ENCODE assay signal across 17 cellular contexts in the genomic region with DNA sequence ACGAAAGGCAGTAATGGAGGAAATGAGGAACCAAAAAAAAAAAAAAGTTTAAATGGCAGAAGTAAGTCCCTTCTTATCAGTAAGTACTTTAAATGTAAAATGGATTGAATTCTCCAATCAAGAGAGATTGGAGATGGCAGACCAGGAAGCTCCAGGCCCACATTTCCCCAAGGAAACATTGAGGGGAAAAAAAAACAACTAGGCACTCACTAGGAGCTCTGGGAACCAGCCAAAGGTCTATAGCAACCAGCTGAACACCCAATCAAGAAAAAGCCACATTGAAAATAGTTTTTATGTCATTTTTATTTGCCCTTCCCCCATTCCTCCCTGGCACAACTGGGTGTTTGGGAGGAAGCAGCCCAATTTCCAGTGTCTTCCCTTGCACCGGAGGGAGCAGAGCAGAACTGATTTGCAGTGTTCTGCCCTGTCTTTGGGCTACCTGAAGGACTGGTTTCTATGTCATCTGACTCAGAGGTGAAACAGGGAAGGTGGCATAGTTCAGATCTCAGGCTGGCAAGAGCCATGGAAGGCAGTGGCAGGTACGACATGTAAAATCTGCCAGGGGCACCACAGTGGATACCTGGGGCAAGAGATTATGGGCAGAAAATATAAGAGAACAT.
DNase-seq lines count a peak whose midpoint lies in the region; ATAC-seq and TF ChIP-seq lines count a peak whose summit lies in the region.
"Had no signal": no experiment of that assay in that cellular context is flagged by ENCODE, and none has a peak within 500 bp of the region (broad histone marks: within the 10 kb centered on the region; RNA-seq: fewer than 3 reads in every experiment).

No MANE protein-coding gene starts in this region.

- no peaks in the 10 kb centered on the region for H3K4me1 ChIP-seq in CD8-positive, alpha-beta T cell (ENCODE audit: insufficient read depth, low read length)

- H3K4me3 Mint-ChIP-seq in CD8-positive, alpha-beta T cell, result no peak overlapping the region
- H3K4me3 Mint-ChIP-seq in endothelial cell (ENCODE audit: unreplicated experiment), result no peak overlapping the region
- no peak overlapping the region for H3K4me3 Mint-ChIP-seq in progenitor cell of endocrine pancreas (ENCODE audit: low read depth)
- H3K4me3 Mint-ChIP-seq: activated T-cell treated with anti-CD3 and anti-CD28 coated beads, Interleukin-2, amount 50 U/mL, for 4 hours had no signal

- CTCF ChIA-PET in CD8-positive, alpha-beta T cell (lab: Charles Lee), result interaction anchor here (0.6 to 1.4 kb wide), 2 partner anchors 8 to 37 kb away, joined by 3 to 4 read pairs; no protein-coding TSS in a partner anchor

- peak overlapping the region; percentile 15 for H3K27ac Mint-ChIP-seq in CD8-positive, alpha-beta T cell
- H3K27ac Mint-ChIP-seq in endothelial cell (ENCODE audit: unreplicated experiment) (peak overlapping the region; percentile 82), progenitor cell of endocrine pancreas (peak overlapping the region; percentile 31)

- H3K27me3 Mint-ChIP-seq in CD8-positive, alpha-beta T cell (ENCODE audit: low read depth), result no peaks in the 10 kb centered on the region
- H3K27me3 Mint-ChIP-seq in endothelial cell (ENCODE audit: unreplicated experiment) (peaks cover 3% of the 10 kb centered on the region), progenitor cell of endocrine pancreas (no peaks in the 10 kb centered on the region)

- H3K27ac ChIP-seq in CD8-positive, alpha-beta T cell (ENCODE audit: low read depth, low read length), result no peak overlapping the region
- H3K27ac ChIP-seq: epithelial cell of prostate, VCaP had no signal

- peak in 1 of 7 experiments; percentile 32 for DNase-seq in CD8-positive, alpha-beta T cell
- DNase-seq in NCI-H2029 treated with DMSO at 0.1 percent for 48 hours (lab: John Stamatoyannopoulos, UW), result peak; percentile 4
- no peak for DNase-seq in endothelial cell (ENCODE audit: low spot score)
- no peak for DNase-seq in progenitor cell of endocrine pancreas (ENCODE audit: low spot score, unreplicated experiment)
- DNase-seq in SHP77 treated with DMSO at 0.1 percent for 48 hours (lab: John Stamatoyannopoulos, UW), result no peak
- DNase-seq in glomerular visceral epithelial cell (ENCODE audit: extremely low spot score), result no peak
- DNase-seq in effector CD8-positive, alpha-beta T cell (lab: John Stamatoyannopoulos, UW), result no peak
- no peak for DNase-seq in activated naive CD4-positive, alpha-beta T cell treated with anti-CD3 and anti-CD28 coated beads, Interleukin-2, amount 50 U/mL, for 16 hours
- DNase-seq: activated T-cell treated with anti-CD3 and anti-CD28 coated beads, Interleukin-2, amount 50 U/mL, for 4 hours; Calu3; midbrain; NCI-H1092 treated with DMSO at 0.1 percent for 48 hours; NCI-H524 treated with DMSO at 0.1 percent for 48 hours; Right ventricle myocardium superior; substantia nigra had no signal

- peaks cover 31% of the 10 kb centered on the region for H3K36me3 Mint-ChIP-seq in CD8-positive, alpha-beta T cell
- peaks cover 16% of the 10 kb centered on the region for H3K36me3 Mint-ChIP-seq in endothelial cell (ENCODE audit: low read depth, unreplicated experiment)
- H3K36me3 Mint-ChIP-seq in progenitor cell of endocrine pancreas (ENCODE audit: insufficient read depth), result peaks cover 23% of the 10 kb centered on the region

- no peaks in the 10 kb centered on the region for H3K9me3 Mint-ChIP-seq in CD8-positive, alpha-beta T cell
- H3K9me3 Mint-ChIP-seq in endothelial cell (ENCODE audit: unreplicated experiment) (no peaks in the 10 kb centered on the region), progenitor cell of endocrine pancreas (ENCODE audit: low read depth) (no peaks in the 10 kb centered on the region)
- H3K9me3 Mint-ChIP-seq: activated T-cell treated with anti-CD3 and anti-CD28 coated beads, Interleukin-2, amount 50 U/mL, for 4 hours had no signal

- no peaks in the 10 kb centered on the region for H3K27me3 ChIP-seq in CD8-positive, alpha-beta T cell (ENCODE audit: insufficient read depth, low read length)

- H3K4me3 ChIP-seq in CD8-positive, alpha-beta T cell (ENCODE audit: low read depth, low read length), result no peak overlapping the region

- ATAC-seq in CD8-positive, alpha-beta T cell, result no peak
- ATAC-seq: activated T-cell treated with anti-CD3 and anti-CD28 coated beads, Interleukin-2, amount 50 U/mL, for 4 hours had no signal

- H3K36me3 ChIP-seq in CD8-positive, alpha-beta T cell (ENCODE audit: insufficient read depth, low read length), result no peaks in the 10 kb centered on the region

- intact Hi-C loops in CD8-positive, alpha-beta T cell (cut with DNase I, micrococcal nuclease), result no loop called here

- no peaks in the 10 kb centered on the region for H3K9me3 ChIP-seq in CD8-positive, alpha-beta T cell (ENCODE audit: low read length)

- H3K4me1 Mint-ChIP-seq in CD8-positive, alpha-beta T cell (ENCODE audit: low read depth), result no peaks in the 10 kb centered on the region
- peaks cover 21% of the 10 kb centered on the region for H3K4me1 Mint-ChIP-seq in endothelial cell (ENCODE audit: unreplicated experiment)
- H3K4me1 Mint-ChIP-seq in progenitor cell of endocrine pancreas (ENCODE audit: low read depth), result peaks cover 15% of the 10 kb centered on the region

- TF ChIP-seq CTCF in CD8-positive, alpha-beta T cell (IDR thresholded peaks at IDR 0.05), result no peak
- TF ChIP-seq CTCF in endothelial cell (IDR thresholded peaks at IDR 0.05; ENCODE audit: unreplicated experiment) (no peak), progenitor cell of endocrine pancreas (IDR thresholded peaks at IDR 0.05; ENCODE audit: unreplicated experiment) (no peak)

- POLR2A ChIA-PET in CD8-positive, alpha-beta T cell (lab: Charles Lee), result no interaction called here

Comparison
In these comparisons a context has a peak if more than half of its experiments do, and no peak if none do; other contexts are left out.
1. H3K27ac Mint-ChIP-seq: peak in every context shown above with its lines; median percentile 82 in endothelial cell; 31 in progenitor cell of endocrine pancreas; 15 in CD8-positive, alpha-beta T cell.